Comparison of ENCODE assay signal across 10 cellular contexts in the genomic region with DNA sequence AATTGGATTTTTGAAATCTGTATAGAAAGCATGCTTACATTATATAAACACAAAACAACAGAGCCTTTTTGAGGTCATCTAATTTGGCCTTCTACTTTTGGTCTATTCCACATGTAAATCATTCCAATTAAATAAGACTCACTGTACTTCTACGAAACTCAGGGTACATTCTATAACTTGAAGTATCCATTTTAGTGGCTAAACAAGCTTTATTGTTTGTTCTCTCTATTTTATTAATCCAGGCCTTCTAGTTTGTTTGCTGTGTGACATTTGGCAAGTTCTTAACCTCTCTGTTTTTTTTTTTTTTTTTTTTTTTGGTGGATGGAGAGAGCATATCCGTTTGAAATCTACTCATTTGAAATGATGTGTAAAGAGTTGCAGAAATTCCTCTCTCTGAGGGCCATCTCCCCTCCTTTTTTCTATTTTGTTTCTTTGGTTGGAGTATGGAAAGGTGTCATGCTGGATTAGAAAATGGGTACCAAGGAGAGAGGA. TPM values are rescaled to one million over a fixed set of nuclear protein-coding genes. Genes with fewer than 3 reads are reported as not detected.
"Had no signal": no experiment of that assay in that cellular context is flagged by ENCODE, and none has a peak within 500 bp of the region (broad histone marks: within the 10 kb centered on the region; RNA-seq: fewer than 3 reads in every experiment).

No MANE protein-coding gene starts in this region.

- H3K4me2 ChIP-seq: KMS-11 had no signal

- FAIRE-seq: HepG2, HTR-8/SVneo had no signal

- H3K27ac ChIP-seq: HL-60, KMS-11 had no signal

- DNase-seq: IMR-90, KBM-7, KG1 had no signal

- H3K9ac ChIP-seq: KMS-11 had no signal

- ATAC-seq: HepG2 had no signal

RNA-seq across cellular contexts. Expression of gene C12orf71, which starts 58.1 kb away (rescaled TPM):
- total RNA-seq: HepG2, HT-29, HT1080, IMR-90 had no signal
- polyA plus RNA-seq: HepG2, IgD-negative memory B cell, IMR-90 had no signal
